1 cellular context compared by ENCODE assay signal in the genomic region with DNA sequence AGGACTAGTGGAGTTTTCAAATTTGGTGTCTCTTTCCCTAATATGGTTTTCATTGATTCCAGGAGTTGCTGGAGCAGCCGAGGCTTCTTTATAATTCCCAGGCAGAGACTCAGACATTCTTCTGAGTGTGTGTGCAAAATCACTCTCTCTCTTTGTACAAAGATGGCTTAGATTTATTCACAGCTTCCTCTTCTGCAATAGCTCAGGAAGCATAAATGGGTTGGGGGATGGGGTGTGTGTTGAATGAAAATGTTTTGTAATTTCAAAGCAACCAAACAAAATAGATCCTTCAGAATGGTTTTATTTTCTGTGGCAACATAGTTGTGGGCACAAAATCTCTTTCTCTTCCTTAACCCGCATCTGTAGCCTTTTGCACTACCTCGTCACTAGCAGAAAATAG.
TF ChIP-seq lines count a peak whose summit lies in the region.

No MANE protein-coding gene starts in this region.

TF ChIP-seq in IMR-90, 13 proteins besides CTCF, POLR2A, EP300 and RAD21 (continued from another document):
- TF ChIP-seq, protein P1, sequence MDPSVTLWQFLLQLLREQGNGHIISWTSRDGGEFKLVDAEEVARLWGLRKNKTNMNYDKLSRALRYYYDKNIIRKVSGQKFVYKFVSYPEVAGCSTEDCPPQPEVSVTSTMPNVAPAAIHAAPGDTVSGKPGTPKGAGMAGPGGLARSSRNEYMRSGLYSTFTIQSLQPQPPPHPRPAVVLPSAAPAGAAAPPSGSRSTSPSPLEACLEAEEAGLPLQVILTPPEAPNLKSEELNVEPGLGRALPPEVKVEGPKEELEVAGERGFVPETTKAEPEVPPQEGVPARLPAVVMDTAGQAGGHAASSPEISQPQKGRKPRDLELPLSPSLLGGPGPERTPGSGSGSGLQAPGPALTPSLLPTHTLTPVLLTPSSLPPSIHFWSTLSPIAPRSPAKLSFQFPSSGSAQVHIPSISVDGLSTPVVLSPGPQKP (IDR thresholded peaks at IDR 0.05; ENCODE audit: borderline replicate concordance, low read depth, low read length), result no peak
- TF ChIP-seq CHD1 (IDR thresholded peaks at IDR 0.05; ENCODE audit: low read depth, low read length) (no peak), CEBPB (IDR thresholded peaks at IDR 0.05; ENCODE audit: low read depth, low read length) (no peak), SMC3 (IDR thresholded peaks at IDR 0.05; ENCODE audit: low read depth, low read length) (no peak), MAZ (IDR thresholded peaks at IDR 0.05; ENCODE audit: borderline replicate concordance, low read depth, low read length) (no peak)
